In genomic region chr3:55488398-55489055, GRCh38 we compare ENCODE assay signal across 8 cellular contexts. TPM values are rescaled to one million over a fixed set of nuclear protein-coding genes. Genes with fewer than 3 reads are reported as not detected.
DNase-seq lines count a peak whose midpoint lies in the region; ATAC-seq and TF ChIP-seq lines count a peak whose summit lies in the region.

No MANE protein-coding gene starts in this region.

- peak overlapping the region; percentile 89 for H2AFZ ChIP-seq in OCI-LY7 (ENCODE audit: low read length)

- H3K36me3 ChIP-seq in OCI-LY7 (ENCODE audit: insufficient read depth, low read length): no peaks in the 10 kb centered on the region
- H3K36me3 ChIP-seq in left lung: no peaks in the 10 kb centered on the region

- H3K27me3 Mint-ChIP-seq in dendritic cell treated with granulocyte-macrophage colony-stimulating factor and Interleukin-4, amounts not matched to agents 40 ng/mL and 50 ng/mL, for 4 days: peaks cover 59% of the 10 kb centered on the region

- H3K4me1 Mint-ChIP-seq in dendritic cell treated with granulocyte-macrophage colony-stimulating factor and Interleukin-4, amounts not matched to agents 40 ng/mL and 50 ng/mL, for 4 days (ENCODE audit: low read depth): peaks cover 45% of the 10 kb centered on the region

- H3K9me2 ChIP-seq in OCI-LY7 (ENCODE audit: insufficient read depth, low read length): no peaks in the 10 kb centered on the region

- no peaks in the 10 kb centered on the region for H3K79me2 ChIP-seq in OCI-LY7 (ENCODE audit: insufficient read depth, low read depth, low read length)

- TF ChIP-seq CTCF in OCI-LY7 (conservative IDR thresholded peaks at IDR 0.05; ENCODE audit: low read length): no peak
- TF ChIP-seq CTCF in left lung (IDR thresholded peaks at IDR 0.05): no peak

- BruUV-seq in OCI-LY7 (replicated peaks; lab: Mats Ljungman, UMichigan): no TSS peak

- H3K4me3 ChIP-seq in OCI-LY7 (ENCODE audit: low read depth, low read length, poor library complexity, severe bottlenecking) (peak overlapping the region; percentile 87), left lung (peak overlapping the region; percentile 58 to 66)

- no peaks in the 10 kb centered on the region for H3K9me3 Mint-ChIP-seq in dendritic cell treated with granulocyte-macrophage colony-stimulating factor and Interleukin-4, amounts not matched to agents 40 ng/mL and 50 ng/mL, for 4 days

- no peak overlapping the region for H3K27ac ChIP-seq in OCI-LY7 (ENCODE audit: low read depth, low read length, poor library complexity, severe bottlenecking)
- H3K27ac ChIP-seq in left lung: peak overlapping the region in 1 of 2 donors; percentile 67

- H3K4me2 ChIP-seq in OCI-LY7 (ENCODE audit: low read length): peak overlapping the region; percentile 91

- peaks cover 48% of the 10 kb centered on the region for H3K36me3 Mint-ChIP-seq in dendritic cell treated with granulocyte-macrophage colony-stimulating factor and Interleukin-4, amounts not matched to agents 40 ng/mL and 50 ng/mL, for 4 days (ENCODE audit: low read depth)

- CTCF ChIA-PET in OCI-LY7 (lab: Charles Lee; ENCODE audit: unreplicated experiment): interaction anchor here (0.6 kb wide), 2 partner anchors 94 to 610 kb away, joined by 3 to 4 read pairs; no protein-coding TSS in a partner anchor

- intact Hi-C loops in OCI-LY7 (cut with micrococcal nuclease; ENCODE audit: unreplicated experiment) (loop anchor here (5.0 to 10.0 kb wide), 5 partner anchors 56 to 1069 kb away; partner anchors contain the start of gene CCDC66), left lung (cut with DNase I) (loop anchor here in 1 of 2 donors (10.0 kb wide), 1 partner anchor 256 kb away; no protein-coding TSS in a partner anchor)
- intact Hi-C loops in dendritic cell treated with granulocyte-macrophage colony-stimulating factor and Interleukin-4, amounts not matched to agents 40 ng/mL and 50 ng/mL, for 4 days (cut with micrococcal nuclease): loop anchor here (2.0 to 10.0 kb wide), 2 partner anchors 138 to 406 kb away; no protein-coding TSS in a partner anchor

- H3K27me3 ChIP-seq in left lung: peaks cover 5 to 100% of the 10 kb centered on the region in 2 donors

- peak overlapping the region; percentile 84 for H3K27ac Mint-ChIP-seq in dendritic cell treated with granulocyte-macrophage colony-stimulating factor and Interleukin-4, amounts not matched to agents 40 ng/mL and 50 ng/mL, for 4 days

- H3K4me1 ChIP-seq in OCI-LY7 (ENCODE audit: insufficient read depth, low read length, poor library complexity, severe bottlenecking) (peaks cover 19% of the 10 kb centered on the region), left lung (peaks cover 8 to 18% of the 10 kb centered on the region in 2 donors)

- H3K9me3 ChIP-seq in OCI-LY7 (ENCODE audit: low read length) (no peaks in the 10 kb centered on the region), left lung (no peaks in the 10 kb centered on the region)

- POLR2A ChIA-PET in OCI-LY7 (lab: Charles Lee): interaction anchor here (0.7 to 2.7 kb wide), 5 partner anchors 93 to 268 kb away, joined by 3 to 14 read pairs (median 4); no protein-coding TSS in a partner anchor

- peak overlapping the region; percentile 88 for H3K4me3 Mint-ChIP-seq in dendritic cell treated with granulocyte-macrophage colony-stimulating factor and Interleukin-4, amounts not matched to agents 40 ng/mL and 50 ng/mL, for 4 days

- DNase-seq in activated CD4-positive, alpha-beta T cell treated with anti-CD3 and anti-CD28 coated beads for 48 hours: peak; percentile 40
- DNase-seq in activated CD4-positive, alpha-beta T cell treated with anti-CD3 and anti-CD28 coated beads, Interleukin-2, amount 50 U/mL, for 4 hours: no peak
- DNase-seq in OCI-LY7 (ENCODE audit: low spot score): peak; percentile 77
- peak in 1 of 2 donors; percentile 64 for DNase-seq in left lung
- peak; percentile 75 for DNase-seq in superior temporal gyrus (ENCODE audit: extremely low spot score)
- no peak for DNase-seq in activated CD4-positive, CD25-positive, alpha-beta regulatory T cell treated with anti-CD3 and anti-CD28 coated beads, Interleukin-2, amount 50 U/mL, for 72 hours
- DNase-seq in activated CD4-positive, alpha-beta T cell treated with anti-CD3 and anti-CD28 coated beads for 1 hour: no peak

- no peaks in the 10 kb centered on the region for H4K20me1 ChIP-seq in OCI-LY7 (ENCODE audit: insufficient read depth, low read length)

- peak; percentile 18 for ATAC-seq in left lung

RNA-seq across cellular contexts. Expression of gene WNT5A, which starts 1.4 kb away (rescaled TPM):
- total RNA-seq in OCI-LY7 (2014; rRNA removed; shearing (Covaris generic)): 4.5 and 4.6 TPM in 2 replicates
- 16.2 and 18.1 TPM in 2 replicates for total RNA-seq in OCI-LY7 (2022)
- total RNA-seq in left lung: 10 to 100 TPM; 16.8 to 18.7 TPM

Comparison
In these comparisons a context has a peak if more than half of its experiments do, and no peak if none do; other contexts are left out.
1. DNase-seq: peak in activated CD4-positive, alpha-beta T cell treated with anti-CD3 and anti-CD28 coated beads for 48 hours (single experiment), OCI-LY7 (single experiment) and superior temporal gyrus (single experiment); none in activated CD4-positive, alpha-beta T cell treated with anti-CD3 and anti-CD28 coated beads, Interleukin-2, amount 50 U/mL, for 4 hours (0 of 2), activated CD4-positive, CD25-positive, alpha-beta regulatory T cell treated with anti-CD3 and anti-CD28 coated beads, Interleukin-2, amount 50 U/mL, for 72 hours (single experiment) and activated CD4-positive, alpha-beta T cell treated with anti-CD3 and anti-CD28 coated beads for 1 hour (single experiment).